9 cellular contexts compared by ENCODE assay signal in genomic region chr16:86510465-86511261, GRCh38. TPM values are rescaled to one million over a fixed set of nuclear protein-coding genes. Genes with fewer than 3 reads are reported as not detected.
DNase-seq lines count a peak whose midpoint lies in the region; ATAC-seq, FAIRE-seq and TF ChIP-seq lines count a peak whose summit lies in the region.
"Had no signal": no experiment of that assay in that cellular context is flagged by ENCODE, and none has a peak within 500 bp of the region (broad histone marks: within the 10 kb centered on the region; RNA-seq: fewer than 3 reads in every experiment).

Gene FOXF1 (plus strand): TSS chr16:86510527. CDS start chr16:86510570, 43 bp downstream.

- peaks cover 58% of the 10 kb centered on the region for H3K27me3 Mint-ChIP-seq in activated CD4-positive, alpha-beta T cell treated with anti-CD3 and anti-CD28 coated beads for 36 hours

- peak within 1 kb of the TSS in 3 of 4 donors; percentile 11 to 59 (median 22) for H3K4me3 ChIP-seq in adrenal gland
- H3K4me3 ChIP-seq in keratinocyte (ENCODE audit: control insufficient read depth in 2 of 3, extremely low read depth in 1 of 3, insufficient read depth in 2 of 3, low read depth in 1 of 3, low read length in 3 of 3) = peak within 1 kb of the TSS; percentile 23 to 41 (median 40)
- peak within 1 kb of the TSS in 4 of 5 donors; percentile 67 to 86 (median 71) for H3K4me3 ChIP-seq in subcutaneous abdominal adipose tissue (ENCODE audit: low read depth in 1 of 5, low read length in 5 of 5)

- no peaks in the 10 kb centered on the region for H3K9me3 ChIP-seq in adrenal gland (replicated peaks in 1 of 3)
- H3K9me3 ChIP-seq in keratinocyte (ENCODE audit: control insufficient read depth, low read depth, low read length) = no peaks in the 10 kb centered on the region
- no peaks in the 10 kb centered on the region for H3K9me3 ChIP-seq in subcutaneous abdominal adipose tissue (ENCODE audit: control insufficient read depth in 5 of 5, low read length in 5 of 5)

- no peak for TF ChIP-seq POLR2A in adrenal gland (IDR thresholded peaks at IDR 0.05)

- DNase-seq in activated CD4-positive, alpha-beta T cell treated with anti-CD3 and anti-CD28 coated beads for 36 hours = peak; percentile 46
- DNase-seq in activated CD4-positive, alpha-beta T cell treated with anti-CD3 and anti-CD28 coated beads for 4 hours = no peak
- DNase-seq in adrenal gland (no peak), keratinocyte (ENCODE audit: low read depth, low spot score) (no peak), Kasumi-1 (lab: John Stamatoyannopoulos, UW) (no peak), KG1 (lab: John Stamatoyannopoulos, UW) (no peak), superior temporal gyrus (ENCODE audit: extremely low spot score) (no peak)

- peaks cover 28% of the 10 kb centered on the region for H3K4me1 Mint-ChIP-seq in activated CD4-positive, alpha-beta T cell treated with anti-CD3 and anti-CD28 coated beads for 36 hours

- H4K20me1 ChIP-seq in keratinocyte (ENCODE audit: control insufficient read depth, extremely low read depth, insufficient read depth, low read length) = peaks cover 2% of the 10 kb centered on the region

- no peaks in the 10 kb centered on the region for H3K9me1 ChIP-seq in keratinocyte (ENCODE audit: control insufficient read depth, extremely low read depth, insufficient read depth, low read length)

- H3K27ac Mint-ChIP-seq in activated CD4-positive, alpha-beta T cell treated with anti-CD3 and anti-CD28 coated beads for 36 hours = no peak within 1 kb of the TSS

- peak within 1 kb of the TSS in 1 of 5 donors; percentile 77 for H3K27ac ChIP-seq in adrenal gland
- no peak within 1 kb of the TSS for H3K27ac ChIP-seq in keratinocyte (ENCODE audit: control insufficient read depth, insufficient read depth, low read length)
- H3K27ac ChIP-seq in subcutaneous abdominal adipose tissue (ENCODE audit: low read depth, low read length) = no peak within 1 kb of the TSS

- H3K27me3 ChIP-seq in adrenal gland (peaks cover 97% of the 10 kb centered on the region), keratinocyte (ENCODE audit: control insufficient read depth, extremely low read depth, insufficient read depth, low read length) (peaks cover 98% of the 10 kb centered on the region), subcutaneous abdominal adipose tissue (ENCODE audit: control insufficient read depth in 5 of 5, insufficient read depth in 4 of 5, low read length in 5 of 5) (peaks cover 59 to 79% (median 65%) of the 10 kb centered on the region in 5 donors)

- CTCF ChIA-PET in activated CD4-positive, alpha-beta T cell treated with anti-CD3 and anti-CD28 coated beads for 36 hours (lab: Charles Lee) = interaction anchor here (1.0 kb wide), 1 partner anchor 16 kb away, joined by 3 read pairs; no protein-coding TSS in a partner anchor

- ATAC-seq in activated CD4-positive, alpha-beta T cell treated with anti-CD3 and anti-CD28 coated beads for 36 hours = no peak

- no peaks in the 10 kb centered on the region for H3K9me3 Mint-ChIP-seq in activated CD4-positive, alpha-beta T cell treated with anti-CD3 and anti-CD28 coated beads for 36 hours (ENCODE audit: low read depth)

- TF ChIP-seq CTCF in adrenal gland (IDR thresholded peaks at IDR 0.05) (no peak), keratinocyte (optimal IDR thresholded peaks at IDR 0.05 in 1 of 3, IDR thresholded peaks at IDR 0.05 in 1 of 3, conservative IDR thresholded peaks at IDR 0.05 in 1 of 3; ENCODE audit: extremely low read depth in 1 of 3, insufficient read depth in 2 of 3, low read length in 3 of 3) (no peak)

- H3K36me3 ChIP-seq in adrenal gland (replicated peaks in 1 of 2) = no peaks in the 10 kb centered on the region
- H3K36me3 ChIP-seq in keratinocyte (ENCODE audit: control insufficient read depth in 2 of 2, extremely low read depth in 1 of 2, insufficient read depth in 2 of 2, low read length in 2 of 2) = no peaks in the 10 kb centered on the region
- H3K36me3 ChIP-seq in subcutaneous abdominal adipose tissue (ENCODE audit: control insufficient read depth in 5 of 5, insufficient read depth in 5 of 5, low read length in 5 of 5) = no peaks in the 10 kb centered on the region

- no peak for FAIRE-seq in keratinocyte (lab: Jason Lieb, UNC)
- FAIRE-seq: G401.6 had no signal

- H3K4me1 ChIP-seq in adrenal gland (replicated peaks in 1 of 2) (peaks cover 12 to 32% of the 10 kb centered on the region in 2 donors), keratinocyte (ENCODE audit: control insufficient read depth, extremely low read depth, insufficient read depth, low read length) (peaks cover 4% of the 10 kb centered on the region), subcutaneous abdominal adipose tissue (ENCODE audit: control insufficient read depth in 5 of 5, insufficient read depth in 5 of 5, low read length in 5 of 5) (peaks cover 2 to 39% (median 35%) of the 10 kb centered on the region in 5 donors)

- H3K4me3 Mint-ChIP-seq in activated CD4-positive, alpha-beta T cell treated with anti-CD3 and anti-CD28 coated beads for 36 hours = peak within 1 kb of the TSS; percentile 56

- POLR2A ChIA-PET in activated CD4-positive, alpha-beta T cell treated with anti-CD3 and anti-CD28 coated beads for 36 hours (lab: Charles Lee) = no interaction called here

- H3K4me2 ChIP-seq in keratinocyte (ENCODE audit: control insufficient read depth, extremely low read depth, insufficient read depth, low read depth, low read length) = peak within 1 kb of the TSS; percentile 46

- H3K9ac ChIP-seq in keratinocyte (ENCODE audit: control insufficient read depth, extremely low read depth, insufficient read depth, low read length) (no peak within 1 kb of the TSS), subcutaneous abdominal adipose tissue (ENCODE audit: low read length in 5 of 5) (no peak within 1 kb of the TSS)

- peak within 1 kb of the TSS; percentile 37 for H2AFZ ChIP-seq in keratinocyte (ENCODE audit: control insufficient read depth, low read length)

- H3K79me2 ChIP-seq in keratinocyte (ENCODE audit: control insufficient read depth, insufficient read depth, low read length) = no peaks in the 10 kb centered on the region

- dilution Hi-C loops in keratinocyte (cut with MboI; ENCODE audit: extremely low pct_ligation_motif_present, low sequenced_read_pairs) = loop anchor here (10.0 kb wide), 1 partner anchor 436 kb away; no protein-coding TSS in a partner anchor

- no peaks in the 10 kb centered on the region for H3K36me3 Mint-ChIP-seq in activated CD4-positive, alpha-beta T cell treated with anti-CD3 and anti-CD28 coated beads for 36 hours (ENCODE audit: low read depth)

- WGBS in adrenal gland, 4 donors = 1 to 2% (median 2%) methylated on average over 49 to 83 of the region's 89 CpGs; no CpG with 5 or more reads in 1 of the 4 donors

- intact Hi-C loops in activated CD4-positive, alpha-beta T cell treated with anti-CD3 and anti-CD28 coated beads for 36 hours (cut with DNase I, micrococcal nuclease) = loop anchor here (1.0 to 5.0 kb wide), 2 partner anchors 14 to 688 kb away; no protein-coding TSS in a partner anchor
- intact Hi-C loops in adrenal gland (cut with DNase I) = loop anchor here (10.0 kb wide), 2 partner anchors 166 to 686 kb away; no protein-coding TSS in a partner anchor

RNA-seq across cellular contexts. Expression of gene FOXF1, which starts in this region (rescaled TPM):
- not detected for total RNA-seq in activated CD4-positive, alpha-beta T cell treated with anti-CD3 and anti-CD28 coated beads for 36 hours
- total RNA-seq in adrenal gland = under 1 TPM in 6 of 8 donors, not detected in 2; 0.07 to 0.57 (median 0.26) TPM
- polyA plus RNA-seq in adrenal gland = under 1 TPM; 0.07 to 0.64 (median 0.51) TPM
- not detected in 3 replicates for polyA plus RNA-seq in keratinocyte
- not detected for polyA plus RNA-seq in keratinocyte (2011; ENCODE audit: low read depth)
- polyA plus RNA-seq in keratinocyte (2011; cell fraction: cytosol; rRNA removed) = not detected in 2 replicates
- polyA plus RNA-seq in keratinocyte (2011; cell fraction: nucleus; rRNA removed) = not detected in 2 replicates
- polyA plus RNA-seq in keratinocyte (2012; ENCODE audit: low replicate concordance) = not detected in 2 replicates
- polyA minus RNA-seq in keratinocyte = not detected in 3 replicates
- polyA minus RNA-seq in keratinocyte (2011; cell fraction: cytosol; rRNA and poly(A)+ RNA removed) = not detected
- not detected in 2 replicates for polyA minus RNA-seq in keratinocyte (2011; cell fraction: nucleus; rRNA and poly(A)+ RNA removed)

Comparison
In these comparisons a context has a peak if more than half of its experiments do, and no peak if none do; other contexts are left out.
1. Peak in DNase-seq in activated CD4-positive, alpha-beta T cell treated with anti-CD3 and anti-CD28 coated beads for 36 hours; RNA of the gene not detected or under 1 TPM.